In genomic region chr11:64245797-64246623, GRCh38 we compare ENCODE assay signal across 1 cellular context.
A peak's percentile ranks its signal among the peaks of the same experiment; 100 is the strongest.
TF ChIP-seq lines count a peak whose summit lies in the region.

No MANE protein-coding gene starts in this region.

TF ChIP-seq in K562, 482 proteins besides CTCF, POLR2A, EP300 and RAD21 (continued from another document and continues in another):
- TF ChIP-seq RREB1 (CRISPR knock-in tag; IDR thresholded peaks at IDR 0.05) (no peak), CHD2 (IDR thresholded peaks at IDR 0.05; ENCODE audit: low read depth, low read length) (peak; percentile 22; the same call in 1 of the 2 replicates), KHSRP (IDR thresholded peaks at IDR 0.05) (no peak), EP400 (IDR thresholded peaks at IDR 0.05) (peak; percentile 87), CBX1 (IDR thresholded peaks at IDR 0.05; ENCODE audit: low read depth) (no peak), KAT2B (IDR thresholded peaks at IDR 0.05; ENCODE audit: low read depth, low read length) (no peak), ELF2 (CRISPR knock-in tag; IDR thresholded peaks at IDR 0.05) (no peak), HDAC2 (IDR thresholded peaks at IDR 0.05) (peak; percentile 89), HSF4 (CRISPR knock-in tag; IDR thresholded peaks at IDR 0.05; ENCODE audit: borderline replicate concordance) (no peak), PML (IDR thresholded peaks at IDR 0.05; ENCODE audit: low read length) (no peak), CREB3 (tag; conservative IDR thresholded peaks at IDR 0.05; ENCODE audit: low read depth) (no peak), NRF1 (conservative IDR thresholded peaks at IDR 0.05 in 1 of 2, IDR thresholded peaks at IDR 0.05 in 1 of 2) (no peak), KAT7 (CRISPR knock-in tag; IDR thresholded peaks at IDR 0.05; ENCODE audit: borderline replicate concordance) (0 out of 2 replicates have a peak, but pooled peaks have one; percentile 55), HNRNPL (IDR thresholded peaks at IDR 0.05; ENCODE audit: low read depth, low read length) (no peak), SMARCA5 (IDR thresholded peaks at IDR 0.05) (peak; percentile 56; the same call in 1 of the 2 replicates), ZEB2 (IDR thresholded peaks at IDR 0.05) (no peak), E2F1 (CRISPR knock-in tag; IDR thresholded peaks at IDR 0.05) (no peak), GATAD2B (IDR thresholded peaks at IDR 0.05; ENCODE audit: borderline replicate concordance) (no peak), HES1 (IDR thresholded peaks at IDR 0.05; ENCODE audit: low read depth) (no peak), ZFP91 (CRISPR knock-in tag; IDR thresholded peaks at IDR 0.05) (peak; percentile 38; the same call in 1 of the 2 replicates), BMI1 (IDR thresholded peaks at IDR 0.05; ENCODE audit: low read length) (no peak), ZNF778 (CRISPR knock-in tag; IDR thresholded peaks at IDR 0.05) (no peak), ELF1 (tag; IDR thresholded peaks at IDR 0.05) (no peak), LARP7 (IDR thresholded peaks at IDR 0.05) (peak; percentile 18; the same call in 1 of the 2 replicates), ESRRB (CRISPR knock-in tag; IDR thresholded peaks at IDR 0.05; ENCODE audit: borderline replicate concordance) (no peak), ZHX1 (conservative IDR thresholded peaks at IDR 0.05; ENCODE audit: low read length) (no peak), MEF2A (IDR thresholded peaks at IDR 0.05; ENCODE audit: control insufficient read depth, low read depth, low read length) (no peak), E2F3 (CRISPR knock-in tag; IDR thresholded peaks at IDR 0.05) (no peak), ARID1B (IDR thresholded peaks at IDR 0.05) (peak; percentile 70), AFF1 (IDR thresholded peaks at IDR 0.05; ENCODE audit: low read depth in 1 of 2, partially characterized antibody in 2 of 2) (no peak), ZNF609 (CRISPR knock-in tag; IDR thresholded peaks at IDR 0.05; ENCODE audit: borderline replicate concordance) (no peak), ZNF277 (CRISPR knock-in tag; IDR thresholded peaks at IDR 0.05; ENCODE audit: borderline replicate concordance) (no peak), ZNF316 (IDR thresholded peaks at IDR 0.05) (no peak)
